Comparison of ENCODE assay signal across 17 cellular contexts in genomic region chr17:50110591-50111349, GRCh38. TPM values are rescaled to one million over a fixed set of nuclear protein-coding genes. Genes with fewer than 3 reads are reported as not detected.
DNase-seq lines count a peak whose midpoint lies in the region; ATAC-seq and TF ChIP-seq lines count a peak whose summit lies in the region.
"Had no signal": no experiment of that assay in that cellular context is flagged by ENCODE, and none has a peak within 500 bp of the region (broad histone marks: within the 10 kb centered on the region; RNA-seq: fewer than 3 reads in every experiment).

No MANE protein-coding gene starts in this region.

- peaks cover 6% of the 10 kb centered on the region for H3K27me3 Mint-ChIP-seq in IgD-negative memory B cell

- H3K36me3 ChIP-seq in esophagus (ENCODE audit: control insufficient read depth in 2 of 2, insufficient read depth in 2 of 2, low read length in 1 of 2) (peaks cover 6 to 12% of the 10 kb centered on the region in 2 donors), lung (ENCODE audit: control insufficient read depth in 2 of 2, insufficient read depth in 2 of 2, low read length in 2 of 2) (peaks cover 0 to 39% of the 10 kb centered on the region in 2 donors), HAP-1 (replicated peaks) (no peaks in the 10 kb centered on the region)
- H3K36me3 ChIP-seq: brain microvascular endothelial cell had no signal

- H3K4me1 Mint-ChIP-seq in IgD-negative memory B cell, result peaks cover 0 to 10% (median 1%) of the 10 kb centered on the region in 3 donors

- peaks cover 3% of the 10 kb centered on the region for H3K36me3 Mint-ChIP-seq in IgD-negative memory B cell

- in situ Hi-C loops in HAP-1 (cut with MboI; ENCODE audit: low sequenced_read_pairs), result no loop called here

- no peaks in the 10 kb centered on the region for H3K9me3 Mint-ChIP-seq in IgD-negative memory B cell
- H3K9me3 Mint-ChIP-seq: activated B cell treated with CpG ODN at 0.5 μM for 24 hours; activated T-cell treated with anti-CD3 and anti-CD28 coated beads, Interleukin-2, amount 50 U/mL, for 4 hours had no signal

- no peak for TF ChIP-seq CTCF in lung (IDR thresholded peaks at IDR 0.05; ENCODE audit: control extremely low read depth, extremely low read depth)

- H3K27me3 ChIP-seq in esophagus (ENCODE audit: control insufficient read depth in 1 of 2, insufficient read depth in 2 of 2, low read length in 2 of 2), result no peaks in the 10 kb centered on the region
- H3K27me3 ChIP-seq in lung (ENCODE audit: control insufficient read depth, insufficient read depth), result no peaks in the 10 kb centered on the region
- no peaks in the 10 kb centered on the region for H3K27me3 ChIP-seq in HAP-1 (ENCODE audit: low read depth)
- H3K27me3 ChIP-seq: brain microvascular endothelial cell had no signal

- H3K9me3 ChIP-seq in esophagus (ENCODE audit: control insufficient read depth in 2 of 2, insufficient read depth in 1 of 2, low read depth in 1 of 2, low read length in 1 of 2) (no peaks in the 10 kb centered on the region), lung (ENCODE audit: control insufficient read depth in 2 of 2, insufficient read depth in 1 of 2, low read length in 1 of 2) (no peaks in the 10 kb centered on the region), HAP-1 (no peaks in the 10 kb centered on the region)

- peaks cover 4 to 22% of the 10 kb centered on the region in 2 donors for H3K4me1 ChIP-seq in esophagus (ENCODE audit: control insufficient read depth in 2 of 2, insufficient read depth in 2 of 2, low read length in 1 of 2)
- peaks cover 3 to 4% of the 10 kb centered on the region in 2 donors for H3K4me1 ChIP-seq in lung (ENCODE audit: control insufficient read depth in 2 of 2, insufficient read depth in 2 of 2, low read length in 2 of 2)
- no peaks in the 10 kb centered on the region for H3K4me1 ChIP-seq in HAP-1

- no peak overlapping the region for H3K4me3 Mint-ChIP-seq in IgD-negative memory B cell
- H3K4me3 Mint-ChIP-seq: activated B cell treated with CpG ODN at 0.5 μM for 24 hours; activated T-cell treated with anti-CD3 and anti-CD28 coated beads, Interleukin-2, amount 50 U/mL, for 4 hours; B cell had no signal

- DNase-seq in lung (ENCODE audit: low spot score), result no peak
- peak in 2 of 49 donors; percentile 43 to 48 for DNase-seq in substantia nigra (lab: John Stamatoyannopoulos, UW)
- DNase-seq in SIG-M5 treated with dmso at 0.1 percent for 504 hours (lab: John Stamatoyannopoulos, UW; ENCODE audit: unreplicated experiment), result no peak
- no peak for DNase-seq in HAP-1 (ENCODE audit: low spot score in 2 of 2)
- no peak for DNase-seq in NCI-H1417 (lab: John Stamatoyannopoulos, UW)
- DNase-seq: activated B cell treated with CpG ODN at 0.5 μM for 24 hours; activated T-cell treated with anti-CD3 and anti-CD28 coated beads, Interleukin-2, amount 50 U/mL, for 4 hours; brain microvascular endothelial cell; EL; KBM-7; SHP77; small intestine had no signal

- H3K27ac Mint-ChIP-seq in IgD-negative memory B cell, result peak overlapping the region in 2 of 3 donors; percentile 39
- H3K27ac Mint-ChIP-seq: activated B cell treated with CpG ODN at 0.5 μM for 24 hours, B cell had no signal

- no peak for ATAC-seq in lung (ENCODE audit: insufficient read depth, low FRiP score)
- no peak for ATAC-seq in GM21717 (IDR thresholded peaks at IDR 0.05; ENCODE audit: unreplicated experiment)
- ATAC-seq: activated T-cell treated with anti-CD3 and anti-CD28 coated beads, Interleukin-2, amount 50 U/mL, for 4 hours had no signal

- 76 to 85% methylated on average over 19 of the region's 19 CpGs for WGBS in esophagus, 2 donors
- WGBS in lung, 2 donors, result 84 to 93% methylated on average over 19 of the region's 19 CpGs

- peak overlapping the region; percentile 19 to 39 for H3K27ac ChIP-seq in esophagus (ENCODE audit: low read depth in 2 of 2, low read length in 1 of 2)
- H3K27ac ChIP-seq in lung (ENCODE audit: low read depth in 1 of 2, low read length in 1 of 2), result peak overlapping the region; percentile 78 to 93
- H3K27ac ChIP-seq in substantia nigra (ENCODE audit: low read depth, low read length, poor library complexity, severe bottlenecking), result peak overlapping the region; percentile 59
- H3K27ac ChIP-seq: brain microvascular endothelial cell, epithelial cell of prostate had no signal

- no peak overlapping the region for H3K4me3 ChIP-seq in esophagus (ENCODE audit: low read depth in 1 of 2, low read length in 2 of 2)
- no peak overlapping the region for H3K4me3 ChIP-seq in lung
- H3K4me3 ChIP-seq in HAP-1, result no peak overlapping the region

RNA-seq across cellular contexts. Expression of gene PDK2, which starts 15.6 kb away (rescaled TPM):
- 38.8 TPM for polyA plus RNA-seq in IgD-negative memory B cell
- 10 to 100 TPM; 12.1 to 13.5 TPM for polyA plus RNA-seq in esophagus
- 10 to 100 TPM; 23.2 to 27.8 TPM for total RNA-seq in lung
- polyA plus RNA-seq in lung, result 10 to 100 TPM in 1 of 2 donors, 1 to 10 TPM in 1; 10.0 to 15.7 TPM

RNA-seq across cellular contexts. Expression of gene SAMD14, which starts 19.2 kb away (rescaled TPM):
- polyA plus RNA-seq in IgD-negative memory B cell (0.15 TPM), esophagus (under 1 TPM; 0.37 to 0.44 TPM), lung (1 to 10 TPM; 3.9 to 6.2 TPM)
- total RNA-seq in lung, result 1 to 10 TPM; 3.3 to 4.4 TPM

RNA-seq across cellular contexts. Expression of gene PPP1R9B, which starts 39.7 kb away (rescaled TPM):
- polyA plus RNA-seq in IgD-negative memory B cell (4.2 TPM), esophagus (10 to 100 TPM; 15.4 to 31.3 TPM), lung (10 to 100 TPM; 38.1 to 61.5 TPM)
- 10 to 100 TPM; 31.7 to 77.4 TPM for total RNA-seq in lung

RNA-seq across cellular contexts. Expression of gene ITGA3, which starts 54.9 kb away (rescaled TPM):
- 4.0 TPM for polyA plus RNA-seq in IgD-negative memory B cell
- 10 to 100 TPM; 38.3 to 41.8 TPM for polyA plus RNA-seq in esophagus
- total RNA-seq in lung, result 100 to 1,000 TPM; 142 to 204 TPM
- polyA plus RNA-seq in lung, result 100 to 1,000 TPM in 1 of 2 donors, 10 to 100 TPM in 1; 83.9 to 123 TPM

RNA-seq across cellular contexts. Expression of gene SGCA, which starts 55.0 kb away (rescaled TPM):
- polyA plus RNA-seq in IgD-negative memory B cell, result 2.9 TPM
- polyA plus RNA-seq in esophagus, result 1 to 10 TPM; 7.1 to 10.0 TPM
- total RNA-seq in lung, result 10 to 100 TPM in 1 of 2 donors, 1 to 10 TPM in 1; 5.0 to 18.2 TPM
- 10 to 100 TPM in 1 of 2 donors, 1 to 10 TPM in 1; 9.7 to 19.4 TPM for polyA plus RNA-seq in lung
- total RNA-seq: activated T-cell treated with anti-CD3 and anti-CD28 coated beads, Interleukin-2, amount 50 U/mL, for 4 hours had no signal

Comparison
In these comparisons a context has a peak if more than half of its experiments do, and no peak if none do; other contexts are left out.
1. H3K27ac ChIP-seq: peak in every context shown above with its lines; median percentile 86 in lung; 59 in substantia nigra; 29 in esophagus.